In genomic region chr7:102008535-102009262, GRCh38 we compare ENCODE assay signal across 15 cellular contexts.
DNase-seq lines count a peak whose midpoint lies in the region; ATAC-seq and TF ChIP-seq lines count a peak whose summit lies in the region.
"Had no signal": no experiment of that assay in that cellular context is flagged by ENCODE, and none has a peak within 500 bp of the region (broad histone marks: within the 10 kb centered on the region; RNA-seq: fewer than 3 reads in every experiment).

No MANE protein-coding gene starts in this region.

- no peak for TF ChIP-seq CTCF in retinal pigment epithelial cell (conservative IDR thresholded peaks at IDR 0.05; ENCODE audit: low read depth, low read length)

- DNase-seq in DMS79 treated with DMSO at 0.1 percent for 48 hours (lab: John Stamatoyannopoulos, UW) = peak; percentile 87
- DNase-seq in NCI-H2107 (lab: John Stamatoyannopoulos, UW) = peak; percentile 57
- peak; percentile 22 for DNase-seq in retinal pigment epithelial cell (ENCODE audit: low read depth)
- no peak for DNase-seq in dermis blood vessel endothelial cell
- DNase-seq in caudate nucleus (lab: John Stamatoyannopoulos, UW) = no peak
- DNase-seq: activated CD4-positive, alpha-beta memory T cell treated with anti-CD3 and anti-CD28 coated beads for 36 hours; activated naive CD4-positive, alpha-beta T cell treated with anti-CD3 and anti-CD28 coated beads for 36 hours; OCI-M1; stimulated activated CD4-positive, alpha-beta T cell treated with anti-CD3 and anti-CD28 coated beads, Interleukin-4, amount 100 ng/mL, for 24 hours; stimulated activated naive CD8-positive, alpha-beta T cell treated with anti-CD3 and anti-CD28 coated beads, Interleukin-15, amount 100 ng/mL, for 72 hours had no signal

- peak; percentile 95 for ATAC-seq in esophagus mucosa
- no peak for ATAC-seq in GM21576 (IDR thresholded peaks at IDR 0.05; ENCODE audit: unreplicated experiment)
- ATAC-seq: GM12878; stimulated activated naive CD8-positive, alpha-beta T cell treated with anti-CD3 and anti-CD28 coated beads, Interleukin-15, amount 100 ng/mL, for 72 hours had no signal

- no peak overlapping the region for H3K4me3 ChIP-seq in retinal pigment epithelial cell (ENCODE audit: low read length)
- H3K4me3 ChIP-seq: GM12878, lower lobe of right lung, prostate gland had no signal

- no peak overlapping the region for H3K27ac ChIP-seq in caudate nucleus (ENCODE audit: low read depth, low read length)
- H3K27ac ChIP-seq: lower lobe of right lung had no signal

Comparison
In these comparisons a context has a peak if more than half of its experiments do, and no peak if none do; other contexts are left out.
1. DNase-seq: peak in DMS79 treated with DMSO at 0.1 percent for 48 hours (single experiment), NCI-H2107 (single experiment) and retinal pigment epithelial cell (single experiment); none in dermis blood vessel endothelial cell (single experiment) and caudate nucleus (0 of 61).